Comparison of ENCODE assay signal across 1 cellular context in genomic region chr1:205293350-205294074, GRCh38.
TF ChIP-seq lines count a peak whose summit lies in the region.

No MANE protein-coding gene starts in this region.

TF ChIP-seq in HepG2, 621 proteins besides CTCF, POLR2A, EP300 and RAD21 (continued from another document and continues in another):
- TF ChIP-seq, protein P1, sequence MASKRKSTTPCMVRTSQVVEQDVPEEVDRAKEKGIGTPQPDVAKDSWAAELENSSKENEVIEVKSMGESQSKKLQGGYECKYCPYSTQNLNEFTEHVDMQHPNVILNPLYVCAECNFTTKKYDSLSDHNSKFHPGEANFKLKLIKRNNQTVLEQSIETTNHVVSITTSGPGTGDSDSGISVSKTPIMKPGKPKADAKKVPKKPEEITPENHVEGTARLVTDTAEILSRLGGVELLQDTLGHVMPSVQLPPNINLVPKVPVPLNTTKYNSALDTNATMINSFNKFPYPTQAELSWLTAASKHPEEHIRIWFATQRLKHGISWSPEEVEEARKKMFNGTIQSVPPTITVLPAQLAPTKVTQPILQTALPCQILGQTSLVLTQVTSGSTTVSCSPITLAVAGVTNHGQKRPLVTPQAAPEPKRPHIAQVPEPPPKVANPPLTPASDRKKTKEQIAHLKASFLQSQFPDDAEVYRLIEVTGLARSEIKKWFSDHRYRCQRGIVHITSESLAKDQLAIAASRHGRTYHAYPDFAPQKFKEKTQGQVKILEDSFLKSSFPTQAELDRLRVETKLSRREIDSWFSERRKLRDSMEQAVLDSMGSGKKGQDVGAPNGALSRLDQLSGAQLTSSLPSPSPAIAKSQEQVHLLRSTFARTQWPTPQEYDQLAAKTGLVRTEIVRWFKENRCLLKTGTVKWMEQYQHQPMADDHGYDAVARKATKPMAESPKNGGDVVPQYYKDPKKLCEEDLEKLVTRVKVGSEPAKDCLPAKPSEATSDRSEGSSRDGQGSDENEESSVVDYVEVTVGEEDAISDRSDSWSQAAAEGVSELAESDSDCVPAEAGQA (IDR thresholded peaks at IDR 0.05; ENCODE audit: low read depth) = no peak
- TF ChIP-seq, protein P1 (CRISPR knock-in tag; IDR thresholded peaks at IDR 0.05; ENCODE audit: borderline replicate concordance) = no peak
- TF ChIP-seq PBX3 (CRISPR knock-in tag; IDR thresholded peaks at IDR 0.05; ENCODE audit: borderline replicate concordance) (no peak), THYN1 (CRISPR knock-in tag; IDR thresholded peaks at IDR 0.05; ENCODE audit: borderline replicate concordance, low read depth) (no peak), PAWR (CRISPR knock-in tag; IDR thresholded peaks at IDR 0.05; ENCODE audit: borderline replicate concordance) (no peak), BCL6 (CRISPR knock-in tag; IDR thresholded peaks at IDR 0.05) (no peak), ZNF678 (CRISPR knock-in tag; IDR thresholded peaks at IDR 0.05) (no peak), ZBTB49 (CRISPR knock-in tag; IDR thresholded peaks at IDR 0.05; ENCODE audit: borderline replicate concordance) (no peak), ZNF12 (CRISPR knock-in tag; IDR thresholded peaks at IDR 0.05) (no peak), RERE (CRISPR knock-in tag; IDR thresholded peaks at IDR 0.05; ENCODE audit: low read depth) (no peak), KLF13 (CRISPR knock-in tag; IDR thresholded peaks at IDR 0.05) (no peak), NFAT5 (CRISPR knock-in tag; IDR thresholded peaks at IDR 0.05) (peak; percentile 28; the same call in 1 of the 2 replicates), HNF4A (CRISPR knock-in tag; IDR thresholded peaks at IDR 0.05) (no peak), PPARG (CRISPR knock-in tag; conservative IDR thresholded peaks at IDR 0.05) (no peak), PRDM15 (CRISPR knock-in tag; IDR thresholded peaks at IDR 0.05) (0 out of 2 replicates have a peak, but pooled peaks have one; percentile 23)
- TF ChIP-seq, protein P2, sequence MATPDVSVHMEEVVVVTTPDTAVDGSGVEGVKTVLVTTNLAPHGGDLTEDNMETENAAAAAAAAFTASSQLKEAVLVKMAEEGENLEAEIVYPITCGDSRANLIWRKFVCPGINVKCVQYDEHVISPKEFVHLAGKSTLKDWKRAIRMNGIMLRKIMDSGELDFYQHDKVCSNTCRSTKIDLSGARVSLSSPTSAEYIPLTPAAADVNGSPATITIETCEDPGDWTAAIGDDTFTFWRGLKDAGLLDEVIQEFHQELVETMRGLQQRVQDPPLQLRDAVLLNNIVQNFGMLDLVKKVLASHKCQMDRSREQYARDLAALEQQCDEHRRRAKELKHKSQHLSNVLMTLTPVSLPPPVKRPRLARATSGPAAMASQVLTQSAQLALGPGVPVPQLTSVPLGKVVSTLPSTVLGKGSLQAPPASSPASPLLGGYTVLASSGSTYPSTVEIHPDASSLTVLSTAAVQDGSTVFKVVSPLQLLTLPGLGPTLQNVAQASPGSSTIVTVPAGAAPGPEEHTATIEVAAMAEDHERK (CRISPR knock-in tag; IDR thresholded peaks at IDR 0.05; ENCODE audit: low read depth) = no peak
- TF ChIP-seq, protein P3, sequence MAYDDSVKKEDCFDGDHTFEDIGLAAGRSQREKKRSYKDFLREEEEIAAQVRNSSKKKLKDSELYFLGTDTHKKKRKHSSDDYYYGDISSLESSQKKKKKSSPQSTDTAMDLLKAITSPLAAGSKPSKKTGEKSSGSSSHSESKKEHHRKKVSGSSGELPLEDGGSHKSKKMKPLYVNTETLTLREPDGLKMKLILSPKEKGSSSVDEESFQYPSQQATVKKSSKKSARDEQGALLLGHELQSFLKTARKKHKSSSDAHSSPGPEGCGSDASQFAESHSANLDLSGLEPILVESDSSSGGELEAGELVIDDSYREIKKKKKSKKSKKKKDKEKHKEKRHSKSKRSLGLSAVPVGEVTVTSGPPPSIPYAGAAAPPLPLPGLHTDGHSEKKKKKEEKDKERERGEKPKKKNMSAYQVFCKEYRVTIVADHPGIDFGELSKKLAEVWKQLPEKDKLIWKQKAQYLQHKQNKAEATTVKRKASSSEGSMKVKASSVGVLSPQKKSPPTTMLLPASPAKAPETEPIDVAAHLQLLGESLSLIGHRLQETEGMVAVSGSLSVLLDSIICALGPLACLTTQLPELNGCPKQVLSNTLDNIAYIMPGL (CRISPR knock-in tag; IDR thresholded peaks at IDR 0.05; ENCODE audit: borderline replicate concordance in 1 of 2, low read depth in 1 of 2) = no peak
